Comparison of ENCODE assay signal across 9 cellular contexts in genomic region chr17:16442141-16442540, GRCh38. TPM values are rescaled to one million over a fixed set of nuclear protein-coding genes. Genes with fewer than 3 reads are reported as not detected.
A peak's percentile ranks its signal among the peaks of the same experiment; 100 is the strongest.
DNase-seq lines count a peak whose midpoint lies in the region; ATAC-seq and TF ChIP-seq lines count a peak whose summit lies in the region.
"Had no signal": no experiment of that assay in that cellular context is flagged by ENCODE, and none has a peak within 500 bp of the region (broad histone marks: within the 10 kb centered on the region; RNA-seq: fewer than 3 reads in every experiment).

No MANE protein-coding gene starts in this region.

- H2AFZ ChIP-seq in H9 (ENCODE audit: low read length) (no peak overlapping the region), fibroblast of lung (ENCODE audit: low read length) (no peak overlapping the region)

- ATAC-seq in GM18519 (IDR thresholded peaks at IDR 0.05; ENCODE audit: low FRiP score, unreplicated experiment) (no peak), Right ventricle myocardium superior (ENCODE audit: poor library complexity) (no peak)

- no peak for TF ChIP-seq CTCF in AG10803 (conservative IDR thresholded peaks at IDR 0.05; ENCODE audit: low read length)
- TF ChIP-seq CTCF in H9 (conservative IDR thresholded peaks at IDR 0.05), result no peak
- no peak for TF ChIP-seq CTCF in fibroblast of lung (conservative IDR thresholded peaks at IDR 0.05 in 1 of 2, IDR thresholded peaks at IDR 0.05 in 1 of 2; ENCODE audit: low read depth in 1 of 2, low read length in 2 of 2)

- H3T11ph ChIP-seq in H9 (ENCODE audit: low read length), result no peak overlapping the region

- no peak overlapping the region for H4K8ac ChIP-seq in H9 (replicated peaks; ENCODE audit: insufficient read length, low read depth, low read length)

- peak overlapping the region in 2 of 3 experiments; percentile 94 to 95; a peak in 4 of 7 replicates for H3K27ac Mint-ChIP-seq in H9

- no peak overlapping the region for H2BK5ac ChIP-seq in H9 (ENCODE audit: insufficient read length, low read length)

- H3K4me1 Mint-ChIP-seq in H9, result peaks cover 42 to 55% of the 10 kb centered on the region in 2 experiments

- no CpG with 5 or more reads among the region's 1 CpG for WGBS in H9 (ENCODE audit: extremely low coverage, insufficient read length, low lambda C conversion rate)

- peaks cover 48 to 75% (median 66%) of the 10 kb centered on the region in 3 experiments for H3K36me3 Mint-ChIP-seq in H9 (ENCODE audit: insufficient read depth in 1 of 3, low read depth in 3 of 3)

- H4K91ac ChIP-seq in H9 (ENCODE audit: insufficient read length, low read depth, low read length), result no peak overlapping the region

- no peak overlapping the region for H4K5ac ChIP-seq in H9 (ENCODE audit: insufficient read length, low read depth, low read length)

- H3K56ac ChIP-seq in H9 (ENCODE audit: insufficient read length, low read depth, low read length), result no peak overlapping the region

- H2BK120ac ChIP-seq in H9 (ENCODE audit: low read depth, low read length, poor library complexity, severe bottlenecking), result no peak overlapping the region

- no peak overlapping the region for H3K18ac ChIP-seq in H9 (ENCODE audit: insufficient read length, low read depth, low read length)

- H3K27me3 ChIP-seq in H9 (ENCODE audit: insufficient read depth, low read length) (no peaks in the 10 kb centered on the region), fibroblast of lung (ENCODE audit: control insufficient read depth, insufficient read depth, low read length) (no peaks in the 10 kb centered on the region)

- H2BK12ac ChIP-seq in H9 (ENCODE audit: insufficient read length, low read depth, low read length), result no peak overlapping the region

- H3K4me3 ChIP-seq in AG10803 (ENCODE audit: low read length) (no peak overlapping the region; the same call in 1 of the 2 replicates), SK-N-MC (peak overlapping the region; percentile 92), fibroblast of lung (replicated peaks in 1 of 4; ENCODE audit: control extremely low read depth in 1 of 4, insufficient read depth in 1 of 4, low read depth in 3 of 4, low read length in 4 of 4) (peak overlapping the region in 3 of 4 experiments; percentile 11 to 86 (median 13))

- H3K36me3 ChIP-seq in SK-N-MC (ENCODE audit: insufficient read depth, low read length) (peaks cover 73% of the 10 kb centered on the region), fibroblast of lung (ENCODE audit: control insufficient read depth, insufficient read depth, low read length) (peaks cover 31% of the 10 kb centered on the region)

- H3K23ac ChIP-seq in H9 (ENCODE audit: insufficient read length, low read depth, low read length), result no peak overlapping the region

- H2BK20ac ChIP-seq in H9 (ENCODE audit: low read depth, low read length, poor library complexity, severe bottlenecking), result no peak overlapping the region

- H3K79me2 ChIP-seq in H9 (ENCODE audit: insufficient read depth, low read length) (peaks cover 5% of the 10 kb centered on the region; the same call in 1 of the 2 replicates), fibroblast of lung (ENCODE audit: control insufficient read depth, insufficient read depth, low read length) (peaks cover 54% of the 10 kb centered on the region)

- H3K4me3 Mint-ChIP-seq in H9, result peak overlapping the region; percentile 53 to 99

- no peaks in the 10 kb centered on the region for H4K20me1 ChIP-seq in H9 (ENCODE audit: control insufficient read depth, insufficient read depth, insufficient read length)
- peaks cover 8% of the 10 kb centered on the region for H4K20me1 ChIP-seq in fibroblast of lung (ENCODE audit: control insufficient read depth, extremely low read depth, insufficient read depth, low read length)

- H3K4me2 ChIP-seq in H9 (ENCODE audit: insufficient read depth, insufficient read length, low read length), result no peak overlapping the region
- peak overlapping the region; percentile 80 for H3K4me2 ChIP-seq in fibroblast of lung (ENCODE audit: extremely low read depth, insufficient read depth, low read length)

- H3K9me3 Mint-ChIP-seq in H9, result peaks cover 0 to 2% of the 10 kb centered on the region in 2 experiments; a peak in 1 of 5 replicates

- H3K27ac ChIP-seq in H9 (ENCODE audit: insufficient read length, low read depth, low read length) (no peak overlapping the region), SK-N-MC (peak overlapping the region; percentile 91), fibroblast of lung (ENCODE audit: insufficient read depth, low read length) (no peak overlapping the region)

- H3K23me2 ChIP-seq in H9 (ENCODE audit: insufficient read length, low read depth, low read length, poor library complexity, severe bottlenecking), result peaks cover 9% of the 10 kb centered on the region

- no peak overlapping the region for H3K14ac ChIP-seq in H9 (ENCODE audit: insufficient read depth, low read length)

- H2AK5ac ChIP-seq in H9 (ENCODE audit: insufficient read length, low read length), result no peak overlapping the region

- H3K9ac ChIP-seq in H9 (ENCODE audit: extremely low read depth, insufficient read length, low read length) (no peak overlapping the region), SK-N-MC (ENCODE audit: insufficient read length) (peak overlapping the region; percentile 99), fibroblast of lung (ENCODE audit: insufficient read depth, low read length) (no peak overlapping the region)

- no peak overlapping the region for H2BK15ac ChIP-seq in H9 (ENCODE audit: low read depth, low read length)

- peaks cover 5% of the 10 kb centered on the region for H3K27me3 Mint-ChIP-seq in H9 (ENCODE audit: low read depth)

- H3K79me1 ChIP-seq in H9 (ENCODE audit: insufficient read depth, low read depth, low read length, poor library complexity, severe bottlenecking), result peaks cover 9% of the 10 kb centered on the region

- H3K4ac ChIP-seq in H9 (ENCODE audit: low read depth, low read length), result no peak overlapping the region

- H3K9me3 ChIP-seq in H9 (ENCODE audit: control insufficient read depth, low read depth, low read length), result no peaks in the 10 kb centered on the region
- H3K9me3 ChIP-seq in SK-N-MC (ENCODE audit: low read depth, low read length), result no peaks in the 10 kb centered on the region
- H3K9me3 ChIP-seq in fibroblast of lung (ENCODE audit: control insufficient read depth, insufficient read depth, low read depth, low read length), result no peaks in the 10 kb centered on the region

- 0 out of 2 replicates have a peak, but pooled peaks cover 4% of the 10 kb centered on the region for H3K4me1 ChIP-seq in H9 (ENCODE audit: insufficient read depth, low read length)
- peaks cover 13% of the 10 kb centered on the region for H3K4me1 ChIP-seq in fibroblast of lung (ENCODE audit: control insufficient read depth, extremely low read depth, insufficient read depth, low read length)

- intact Hi-C loops in Right ventricle myocardium superior (cut with DNase I), result loop anchor here (5.0 kb wide), 1 partner anchor 55 kb away; no protein-coding TSS in a partner anchor

- DNase-seq in AG10803 (ENCODE audit: low read depth), result peak; percentile 45
- peak; percentile 45 for DNase-seq in H9
- DNase-seq in SK-N-MC (ENCODE audit: low read depth, low spot score), result no peak
- DNase-seq in fibroblast of lung (ENCODE audit: low read depth in 2 of 2), result peak; percentile 41 to 58
- DNase-seq in NCI-H1048 (lab: John Stamatoyannopoulos, UW), result no peak
- DNase-seq in hepatic stellate cell (ENCODE audit: low spot score), result no peak
- no peak for DNase-seq in Right ventricle myocardium superior
- DNase-seq: stimulated activated CD4-positive, alpha-beta T cell treated with anti-CD3 and anti-CD28 coated beads, Interleukin-12 subunit alpha, Interleukin-12 subunit beta, amount 100 ng/mL, for 4 hours had no signal

RNA-seq across cellular contexts. Expression of gene TRPV2, which starts 26.8 kb away (rescaled TPM):
- total RNA-seq in H9 (2021) (1.0 and 1.1 TPM in 2 replicates), fibroblast of lung (56.2 and 74.5 TPM in 2 replicates), Right ventricle myocardium superior (10.3 TPM)
- 62.6 and 68.6 TPM in 2 replicates for polyA plus RNA-seq in fibroblast of lung
- polyA plus RNA-seq in fibroblast of lung (2012), result 118 and 127 TPM in 2 replicates
- polyA minus RNA-seq in fibroblast of lung (ENCODE audit: low replicate concordance), result 298 and 337 TPM in 2 replicates

RNA-seq across cellular contexts. Expression of gene LRRC75A, which starts 49.9 kb away (rescaled TPM):
- total RNA-seq in H9 (2021), result 9.4 and 10.1 TPM in 2 replicates
- 2.1 and 3.1 TPM in 2 replicates for total RNA-seq in fibroblast of lung
- 0.64 and 1.7 TPM in 2 replicates for polyA plus RNA-seq in fibroblast of lung
- 1.4 and 2.4 TPM in 2 replicates for polyA plus RNA-seq in fibroblast of lung (2012)
- 0.82 and 1.7 TPM in 2 replicates for polyA minus RNA-seq in fibroblast of lung (ENCODE audit: low replicate concordance)
- total RNA-seq in Right ventricle myocardium superior, result 0.40 TPM

Comparison
In these comparisons a context has a peak if more than half of its experiments do, and no peak if none do; other contexts are left out.
1. DNase-seq: peak in AG10803 (single experiment), H9 (single experiment) and fibroblast of lung (2 of 2); none in SK-N-MC (single experiment), NCI-H1048 (single experiment), hepatic stellate cell (single experiment) and Right ventricle myocardium superior (single experiment).